Comparison of ENCODE assay signal across 8 cellular contexts in the genomic region with DNA sequence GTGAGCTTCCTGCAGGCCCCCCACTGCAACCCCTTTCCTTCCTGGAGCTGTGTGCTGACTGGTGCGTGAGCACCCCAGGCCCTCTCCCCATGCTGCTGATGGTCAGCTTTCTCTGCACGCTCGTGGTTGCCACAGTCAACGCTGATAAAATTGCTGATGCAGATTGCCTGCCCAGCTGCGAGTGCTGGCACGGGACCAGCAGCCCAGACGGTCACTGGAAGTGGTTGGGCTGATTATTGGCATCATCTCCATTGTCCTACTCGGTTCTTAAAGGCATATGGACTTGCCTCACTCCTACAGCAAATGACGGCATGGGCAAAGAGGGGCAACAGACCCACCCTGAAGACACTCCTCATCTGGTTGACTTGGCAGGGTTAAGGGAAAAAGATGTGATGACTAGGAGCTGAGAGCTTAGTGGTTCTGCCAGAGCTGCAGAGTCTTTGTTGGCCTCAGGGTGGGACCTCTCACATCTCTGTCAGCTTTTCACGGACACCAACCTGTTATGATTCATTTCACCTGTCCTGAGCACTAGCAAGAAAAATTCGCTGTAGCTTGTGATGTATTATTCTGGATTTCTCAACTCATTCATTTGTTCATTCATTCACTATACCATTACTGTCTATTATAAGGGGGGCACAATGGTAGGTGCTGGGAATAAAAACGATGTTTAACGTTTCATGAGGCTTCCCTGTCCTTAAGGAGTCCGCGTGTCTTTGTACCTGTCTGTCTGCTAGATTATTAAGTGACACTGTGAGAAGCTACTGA. TPM values are rescaled to one million over a fixed set of nuclear protein-coding genes. Genes with fewer than 3 reads are reported as not detected.
DNase-seq lines count a peak whose midpoint lies in the region; ATAC-seq and TF ChIP-seq lines count a peak whose summit lies in the region.

No MANE protein-coding gene starts in this region.

- H3K36me3 Mint-ChIP-seq in CD14-positive monocyte = peaks cover 4 to 15% of the 10 kb centered on the region in 2 donors
- no peaks in the 10 kb centered on the region for H3K36me3 Mint-ChIP-seq in stimulated activated effector memory CD8-positive, alpha-beta T cell treated with anti-CD3 and anti-CD28 coated beads, Interleukin-12 subunit alpha, Interleukin-12 subunit beta, amount 100 ng/mL, for 72 hours

- H3K27ac ChIP-seq in right atrium auricular region = peak overlapping the region; percentile 83 to 85

- no peak overlapping the region for H3K4me3 ChIP-seq in right atrium auricular region

- H3K4me3 Mint-ChIP-seq in CD14-positive monocyte = no peak overlapping the region
- H3K4me3 Mint-ChIP-seq in stimulated activated effector memory CD8-positive, alpha-beta T cell treated with anti-CD3 and anti-CD28 coated beads, Interleukin-12 subunit alpha, Interleukin-12 subunit beta, amount 100 ng/mL, for 72 hours = peak overlapping the region; percentile 7

- peaks cover 0 to 4% (median 2%) of the 10 kb centered on the region in 7 donors for H3K9me3 Mint-ChIP-seq in CD14-positive monocyte
- H3K9me3 Mint-ChIP-seq in stimulated activated effector memory CD8-positive, alpha-beta T cell treated with anti-CD3 and anti-CD28 coated beads, Interleukin-12 subunit alpha, Interleukin-12 subunit beta, amount 100 ng/mL, for 72 hours = no peaks in the 10 kb centered on the region

- no peak for TF ChIP-seq CTCF in CD14-positive monocyte (IDR thresholded peaks at IDR 0.05)
- no peak for TF ChIP-seq CTCF in right atrium auricular region (IDR thresholded peaks at IDR 0.05)

- no peaks in the 10 kb centered on the region for H3K36me3 ChIP-seq in right atrium auricular region

- H3K27me3 ChIP-seq in right atrium auricular region = no peaks in the 10 kb centered on the region

- no peaks in the 10 kb centered on the region for H3K9me3 ChIP-seq in right atrium auricular region

- peaks cover 0 to 39% of the 10 kb centered on the region in 2 donors for H3K4me1 ChIP-seq in right atrium auricular region

- peak; percentile 57 for ATAC-seq in stimulated activated effector memory CD8-positive, alpha-beta T cell treated with anti-CD3 and anti-CD28 coated beads, Interleukin-12 subunit alpha, Interleukin-12 subunit beta, amount 100 ng/mL, for 72 hours
- no peak for ATAC-seq in GM19328 (IDR thresholded peaks at IDR 0.05; ENCODE audit: unreplicated experiment)

- H3K27ac Mint-ChIP-seq in CD14-positive monocyte = peak overlapping the region in 5 of 7 donors; percentile 13 to 87 (median 52)
- H3K27ac Mint-ChIP-seq in stimulated activated effector memory CD8-positive, alpha-beta T cell treated with anti-CD3 and anti-CD28 coated beads, Interleukin-12 subunit alpha, Interleukin-12 subunit beta, amount 100 ng/mL, for 72 hours = peak overlapping the region; percentile 2

- peaks cover 46% of the 10 kb centered on the region for H3K4me1 Mint-ChIP-seq in CD14-positive monocyte
- H3K4me1 Mint-ChIP-seq in stimulated activated effector memory CD8-positive, alpha-beta T cell treated with anti-CD3 and anti-CD28 coated beads, Interleukin-12 subunit alpha, Interleukin-12 subunit beta, amount 100 ng/mL, for 72 hours = peaks cover 15% of the 10 kb centered on the region

- DNase-seq in CD14-positive monocyte (ENCODE audit: low spot score) (no peak), M059J (ENCODE audit: low read depth) (peak; percentile 92), amniotic stem cell (lab: John Stamatoyannopoulos, UW) (peak; percentile 68), right atrium auricular region (ENCODE audit: low spot score) (peak; percentile 96), D341Med (ENCODE audit: low spot score) (no peak), NCI-H1048 (lab: John Stamatoyannopoulos, UW) (no peak)
- no peak for DNase-seq in stimulated activated effector memory CD8-positive, alpha-beta T cell treated with anti-CD3 and anti-CD28 coated beads, Interleukin-12 subunit alpha, Interleukin-12 subunit beta, amount 100 ng/mL, for 72 hours (ENCODE audit: low spot score in 2 of 2)

- intact Hi-C loops in CD14-positive monocyte (cut with micrococcal nuclease) = no loop called here

- H3K27me3 Mint-ChIP-seq in CD14-positive monocyte (ENCODE audit: low read depth in 3 of 3) = peaks cover 0 to 4% (median 2%) of the 10 kb centered on the region in 3 donors

RNA-seq across cellular contexts. Expression of gene PAX8, which starts 38.4 kb away (rescaled TPM):
- polyA plus RNA-seq in CD14-positive monocyte = under 1 TPM; 0.26 to 0.36 TPM
- 5.2 and 6.1 TPM in 2 replicates for total RNA-seq in M059J (2014; rRNA removed; shearing (Covaris generic))
- total RNA-seq in right atrium auricular region = 1 to 10 TPM in 1 of 2 donors, under 1 TPM in 1; 0.37 to 1.2 TPM

Comparison
In these comparisons a context has a peak if more than half of its experiments do, and no peak if none do; other contexts are left out.
1. DNase-seq: peak in M059J (single experiment), amniotic stem cell (single experiment) and right atrium auricular region (single experiment); none in CD14-positive monocyte (single experiment), stimulated activated effector memory CD8-positive, alpha-beta T cell treated with anti-CD3 and anti-CD28 coated beads, Interleukin-12 subunit alpha, Interleukin-12 subunit beta, amount 100 ng/mL, for 72 hours (0 of 2), D341Med (single experiment) and NCI-H1048 (single experiment).